ENCODE assay signal across 8 cellular contexts in the genomic region with DNA sequence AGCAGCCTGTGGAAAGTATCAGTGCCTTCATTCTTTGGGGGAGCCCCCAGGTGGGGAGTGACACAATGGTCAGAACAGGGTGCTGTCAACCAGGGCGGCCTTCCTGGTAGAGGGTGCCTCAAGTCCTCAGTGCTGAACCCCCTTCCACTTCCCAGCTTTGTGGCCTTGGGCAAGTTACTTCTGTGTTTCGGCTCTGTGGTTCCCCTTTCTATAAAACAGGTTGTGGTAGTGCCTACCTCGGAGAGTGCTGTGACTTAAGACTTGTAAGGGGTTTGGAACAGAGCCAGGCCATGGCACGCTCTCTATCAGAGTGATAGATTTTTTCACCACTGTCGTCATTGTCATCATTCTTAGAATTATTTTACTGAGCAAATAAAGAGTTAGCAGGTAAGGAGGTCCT.
DNase-seq lines count a peak whose midpoint lies in the region; ATAC-seq and TF ChIP-seq lines count a peak whose summit lies in the region.

No MANE protein-coding gene starts in this region.

- in situ Hi-C loops in gastrocnemius medialis (cut with MboI; ENCODE audit: low sequenced_read_pairs in 4 of 4): no loop called here

- no peak for TF ChIP-seq POLR2A in gastrocnemius medialis (IDR thresholded peaks at IDR 0.05)

- peaks cover 3% of the 10 kb centered on the region for H3K36me3 Mint-ChIP-seq in activated naive CD8-positive, alpha-beta T cell

- H3K27ac Mint-ChIP-seq in activated naive CD8-positive, alpha-beta T cell: peak overlapping the region; percentile 99

- H3K27me3 ChIP-seq in gastrocnemius medialis (no peaks in the 10 kb centered on the region), colonic mucosa (no peaks in the 10 kb centered on the region)

- H3K4me3 ChIP-seq in gastrocnemius medialis: no peak overlapping the region
- no peak overlapping the region for H3K4me3 ChIP-seq in colonic mucosa

- H3K36me3 ChIP-seq in gastrocnemius medialis (no peaks in the 10 kb centered on the region), colonic mucosa (no peaks in the 10 kb centered on the region)

- H3K4me1 ChIP-seq in gastrocnemius medialis (peaks cover 45 to 55% of the 10 kb centered on the region in 2 donors), colonic mucosa (peaks cover 29% of the 10 kb centered on the region)

- H3K4me3 Mint-ChIP-seq in activated naive CD8-positive, alpha-beta T cell: peak overlapping the region; percentile 82

- H3K9me3 ChIP-seq in gastrocnemius medialis: no peaks in the 10 kb centered on the region
- no peaks in the 10 kb centered on the region for H3K9me3 ChIP-seq in colonic mucosa

- H3K27me3 Mint-ChIP-seq in activated naive CD8-positive, alpha-beta T cell: no peaks in the 10 kb centered on the region

- ATAC-seq in HG02981 (IDR thresholded peaks at IDR 0.05; ENCODE audit: unreplicated experiment) (peak; percentile 43), gastrocnemius medialis (no peak)

- intact Hi-C loops in gastrocnemius medialis (cut with DNase I; ENCODE audit: low total_unique reads) (no loop called here), colonic mucosa (cut with DNase I) (loop anchor here (10.0 kb wide), 1 partner anchor 141 kb away; a partner anchor contains a TSS)

- H3K4me1 Mint-ChIP-seq in activated naive CD8-positive, alpha-beta T cell (ENCODE audit: low read depth): peaks cover 89% of the 10 kb centered on the region

- TF ChIP-seq CTCF in gastrocnemius medialis (IDR thresholded peaks at IDR 0.05 in 4 of 5, conservative IDR thresholded peaks at IDR 0.05 in 1 of 5): no peak
- no peak for TF ChIP-seq CTCF in colonic mucosa (IDR thresholded peaks at IDR 0.05)

- H3K27ac ChIP-seq in gastrocnemius medialis: peak overlapping the region; percentile 79 to 83 (median 80)
- H3K27ac ChIP-seq in colonic mucosa: no peak overlapping the region

- H3K9ac ChIP-seq in colonic mucosa (ENCODE audit: low read depth in 2 of 2, low read length in 2 of 2): no peak overlapping the region

- H3K9me3 Mint-ChIP-seq in activated naive CD8-positive, alpha-beta T cell (ENCODE audit: low read depth): no peaks in the 10 kb centered on the region

- DNase-seq in DMS79 (lab: John Stamatoyannopoulos, UW) (peak; percentile 43), T follicular helper cell (ENCODE audit: low read depth) (peak; percentile 52), gastrocnemius medialis (no peak), colonic mucosa (no peak), pons (ENCODE audit: low spot score) (no peak), NCI-H526 treated with DMSO at 0.1 percent for 48 hours (lab: John Stamatoyannopoulos, UW) (no peak)

Comparison
In these comparisons a context has a peak if more than half of its experiments do, and no peak if none do; other contexts are left out.
1. DNase-seq: peak in DMS79 (single experiment) and T follicular helper cell (single experiment); none in gastrocnemius medialis (0 of 2), colonic mucosa (single experiment), pons (single experiment) and NCI-H526 treated with DMSO at 0.1 percent for 48 hours (single experiment).